In the genomic region with DNA sequence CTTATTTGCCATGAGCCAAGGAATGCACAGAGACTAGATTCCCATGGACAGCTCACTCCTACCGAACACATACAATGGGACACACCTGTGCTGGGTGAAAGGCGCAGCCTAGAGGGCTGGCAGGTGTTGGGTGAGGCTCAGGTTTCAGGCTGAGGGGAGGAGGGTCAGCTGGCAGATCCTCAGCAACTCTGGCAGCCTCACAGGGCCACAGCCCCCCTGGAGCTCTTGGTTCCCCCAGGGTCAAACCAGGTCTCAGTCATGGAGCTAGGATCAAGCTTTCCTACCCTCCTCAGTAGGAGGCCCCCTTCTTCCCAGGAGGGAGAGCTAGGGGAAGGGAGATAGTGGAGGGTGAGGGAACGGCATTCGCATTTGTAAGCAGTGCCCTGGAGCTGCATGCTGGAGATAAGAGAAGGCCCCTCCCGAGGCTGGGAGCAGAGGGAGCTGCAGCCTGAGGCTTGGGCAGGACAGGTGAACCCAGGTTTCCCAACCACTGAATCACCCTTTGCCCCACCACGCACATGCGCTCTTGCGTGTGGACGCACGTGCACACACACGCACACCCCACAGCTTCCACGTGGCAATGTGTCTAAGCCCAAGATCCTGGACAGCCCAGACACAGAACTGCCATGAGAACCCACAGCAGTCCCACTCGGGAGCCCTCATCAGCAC, we compare ENCODE assay signal across 14 cellular contexts. TPM values are rescaled to one million over a fixed set of nuclear protein-coding genes. Genes with fewer than 3 reads are reported as not detected.
A peak's percentile ranks its signal among the peaks of the same experiment; 100 is the strongest.
DNase-seq lines count a peak whose midpoint lies in the region; ATAC-seq and TF ChIP-seq lines count a peak whose summit lies in the region.
"Had no signal": no experiment of that assay in that cellular context is flagged by ENCODE, and none has a peak within 500 bp of the region (broad histone marks: within the 10 kb centered on the region; RNA-seq: fewer than 3 reads in every experiment).

No MANE protein-coding gene starts in this region.

- no peaks in the 10 kb centered on the region for H3K4me1 ChIP-seq in mammary epithelial cell (ENCODE audit: insufficient read depth, low read length)
- peaks cover 3% of the 10 kb centered on the region for H3K4me1 ChIP-seq in iPS-15b (ENCODE audit: control insufficient read depth, insufficient read depth, low read length)
- H3K4me1 ChIP-seq: pancreas had no signal

- WGBS in mammary epithelial cell (ENCODE audit: low coverage, missing lambda C conversion rate) = 80% methylated on average over 12 of the region's 13 CpGs

- H4K20me1 ChIP-seq in mammary epithelial cell (ENCODE audit: insufficient read depth, low read length) = no peaks in the 10 kb centered on the region

- no peaks in the 10 kb centered on the region for H3K79me2 ChIP-seq in mammary epithelial cell (ENCODE audit: insufficient read depth, low read length)

- no peak overlapping the region for H2AFZ ChIP-seq in mammary epithelial cell (ENCODE audit: low read depth, low read length)

- no peaks in the 10 kb centered on the region for H3K27me3 Mint-ChIP-seq in MCF 10A (ENCODE audit: insufficient read depth, unreplicated experiment)
- H3K27me3 Mint-ChIP-seq in endothelial cell (ENCODE audit: unreplicated experiment) = peaks cover 2% of the 10 kb centered on the region
- H3K27me3 Mint-ChIP-seq: effector memory CD8-positive, alpha-beta T cell had no signal

- H3K36me3 ChIP-seq in mammary epithelial cell (ENCODE audit: insufficient read depth, low read length) (no peaks in the 10 kb centered on the region), iPS-15b (ENCODE audit: control insufficient read depth, insufficient read depth, low read length) (no peaks in the 10 kb centered on the region)
- H3K36me3 ChIP-seq: pancreas, WERI-Rb-1 had no signal

- in situ Hi-C loops in mammary epithelial cell (cut with MboI; ENCODE audit: low sequenced_read_pairs in 2 of 2) = no loop called here

- H3K9me3 Mint-ChIP-seq in MCF 10A (ENCODE audit: unreplicated experiment) = no peaks in the 10 kb centered on the region
- H3K9me3 Mint-ChIP-seq in endothelial cell (ENCODE audit: unreplicated experiment) = no peaks in the 10 kb centered on the region
- H3K9me3 Mint-ChIP-seq: effector memory CD8-positive, alpha-beta T cell had no signal

- H3K27me3 ChIP-seq in mammary epithelial cell (ENCODE audit: insufficient read depth, low read length) = no peaks in the 10 kb centered on the region
- no peaks in the 10 kb centered on the region for H3K27me3 ChIP-seq in iPS-15b (ENCODE audit: control insufficient read depth, insufficient read depth, low read length)
- H3K27me3 ChIP-seq: pancreas had no signal

- no peak overlapping the region for H3K27ac ChIP-seq in mammary epithelial cell (ENCODE audit: insufficient read depth, low read depth, low read length)
- H3K27ac ChIP-seq: pancreas, WERI-Rb-1 had no signal

- no peak for TF ChIP-seq CTCF in MCF 10A (IDR thresholded peaks at IDR 0.05; ENCODE audit: unreplicated experiment)
- no peak for TF ChIP-seq CTCF in mammary epithelial cell (conservative IDR thresholded peaks at IDR 0.05 in 1 of 2, IDR thresholded peaks at IDR 0.05 in 1 of 2; ENCODE audit: extremely low read depth in 1 of 2, insufficient read depth in 1 of 2, low read depth in 1 of 2, low read length in 2 of 2)
- TF ChIP-seq CTCF in endothelial cell (IDR thresholded peaks at IDR 0.05; ENCODE audit: unreplicated experiment) = no peak

- intact Hi-C loops in MCF 10A (cut with micrococcal nuclease) (no loop called here), mammary epithelial cell (cut with micrococcal nuclease) (no loop called here)

- H3K4me3 Mint-ChIP-seq in MCF 10A (ENCODE audit: unreplicated experiment) = no peak overlapping the region
- no peak overlapping the region for H3K4me3 Mint-ChIP-seq in endothelial cell (ENCODE audit: unreplicated experiment)
- H3K4me3 Mint-ChIP-seq: effector memory CD8-positive, alpha-beta T cell had no signal

- H3K4me1 Mint-ChIP-seq in MCF 10A (ENCODE audit: insufficient read depth, unreplicated experiment) (peaks cover 9% of the 10 kb centered on the region), endothelial cell (ENCODE audit: unreplicated experiment) (no peaks in the 10 kb centered on the region)

- H3K27ac Mint-ChIP-seq in MCF 10A (ENCODE audit: low read depth, unreplicated experiment) = no peak overlapping the region
- H3K27ac Mint-ChIP-seq in endothelial cell (ENCODE audit: unreplicated experiment) = no peak overlapping the region
- H3K27ac Mint-ChIP-seq: effector memory CD8-positive, alpha-beta T cell had no signal

- no peaks in the 10 kb centered on the region for H3K36me3 Mint-ChIP-seq in MCF 10A (ENCODE audit: insufficient read depth, unreplicated experiment)
- H3K36me3 Mint-ChIP-seq in endothelial cell (ENCODE audit: low read depth, unreplicated experiment) = no peaks in the 10 kb centered on the region

- CTCF ChIA-PET in MCF 10A (lab: Yijun Ruan, JAX) (interaction anchor here (0.6 to 2.4 kb wide), 2 partner anchors 35 to 1336 kb away, joined by 3 to 16 read pairs; no protein-coding TSS in a partner anchor), mammary epithelial cell (lab: Charles Lee; ENCODE audit: low non-redundant PET) (interaction anchor here (0.5 kb wide), 1 partner anchor 48 kb away, joined by 7 read pairs; no protein-coding TSS in a partner anchor)

- POLR2A ChIA-PET in MCF 10A (lab: Yijun Ruan, JAX) = interaction anchor here (1.0 to 2.9 kb wide), 5 partner anchors 26 to 36 kb away, joined by 3 to 19 read pairs (median 5); no protein-coding TSS in a partner anchor

- H3K9ac ChIP-seq in mammary epithelial cell (ENCODE audit: insufficient read depth, low read length) (no peak overlapping the region), iPS-15b (ENCODE audit: low read depth, low read length) (peak overlapping the region; percentile 54)

- no peaks in the 10 kb centered on the region for H3K9me3 ChIP-seq in mammary epithelial cell (replicated peaks; ENCODE audit: insufficient read depth, low read length)
- H3K9me3 ChIP-seq in iPS-15b (ENCODE audit: control insufficient read depth, insufficient read depth, low read length) = no peaks in the 10 kb centered on the region
- H3K9me3 ChIP-seq: pancreas had no signal

- DNase-seq in MCF 10A (ENCODE audit: unreplicated experiment) = peak; percentile 69
- DNase-seq in mammary epithelial cell = no peak
- DNase-seq in OCI-M1 (lab: John Stamatoyannopoulos, UW) = peak; percentile 40
- DNase-seq in effector CD8-positive, alpha-beta T cell (lab: John Stamatoyannopoulos, UW) = no peak
- no peak for DNase-seq in endothelial cell (ENCODE audit: low spot score)
- no peak for DNase-seq in germinal center (ENCODE audit: low spot score)
- DNase-seq: effector memory CD8-positive, alpha-beta T cell; IMR-90; pancreas; WERI-Rb-1 had no signal

- no peak for ATAC-seq in HG02970 (IDR thresholded peaks at IDR 0.05; ENCODE audit: low FRiP score, unreplicated experiment)
- ATAC-seq: effector memory CD8-positive, alpha-beta T cell; HCT116; Right ventricle myocardium inferior had no signal

- dilution Hi-C loops in mammary epithelial cell (cut with HindIII; ENCODE audit: low sequenced_read_pairs) = loop anchor here (5.0 kb wide), 1 partner anchor 69 kb away; no protein-coding TSS in a partner anchor

- no TSS peak for BruUV-seq in MCF 10A (replicated peaks; lab: Mats Ljungman, UMichigan)
- no TSS peak for BruUV-seq in mammary epithelial cell (replicated peaks; lab: Mats Ljungman, UMichigan)

- no peak overlapping the region for H3K4me2 ChIP-seq in mammary epithelial cell (ENCODE audit: insufficient read depth, low read depth, low read length)

- H3K4me3 ChIP-seq in mammary epithelial cell (replicated peaks in 1 of 3; ENCODE audit: insufficient read depth in 1 of 3, low read depth in 2 of 3, low read length in 3 of 3) (no peak overlapping the region), iPS-15b (ENCODE audit: low read depth, low read length) (no peak overlapping the region)
- H3K4me3 ChIP-seq: pancreas had no signal

RNA-seq across cellular contexts. Expression of a gene that starts 26.3 kb away (rescaled TPM):
- 72.9 and 108 TPM in 2 replicates for total RNA-seq in MCF 10A (2022)
- 100 to 1,000 TPM; 252 to 547 TPM for total RNA-seq in mammary epithelial cell
- 115 TPM for polyA plus RNA-seq in mammary epithelial cell
- polyA minus RNA-seq in mammary epithelial cell = 193 TPM
- 23.5 TPM for total RNA-seq in endothelial cell (ENCODE audit: unreplicated experiment)

Comparison
In these comparisons a context has a peak if more than half of its experiments do, and no peak if none do; other contexts are left out.
1. DNase-seq: peak in MCF 10A (single experiment) and OCI-M1 (single experiment); none in mammary epithelial cell (single experiment), effector CD8-positive, alpha-beta T cell (single experiment), endothelial cell (single experiment) and germinal center (single experiment).